ENCODE assay signal across 27 cellular contexts in the genomic region with DNA sequence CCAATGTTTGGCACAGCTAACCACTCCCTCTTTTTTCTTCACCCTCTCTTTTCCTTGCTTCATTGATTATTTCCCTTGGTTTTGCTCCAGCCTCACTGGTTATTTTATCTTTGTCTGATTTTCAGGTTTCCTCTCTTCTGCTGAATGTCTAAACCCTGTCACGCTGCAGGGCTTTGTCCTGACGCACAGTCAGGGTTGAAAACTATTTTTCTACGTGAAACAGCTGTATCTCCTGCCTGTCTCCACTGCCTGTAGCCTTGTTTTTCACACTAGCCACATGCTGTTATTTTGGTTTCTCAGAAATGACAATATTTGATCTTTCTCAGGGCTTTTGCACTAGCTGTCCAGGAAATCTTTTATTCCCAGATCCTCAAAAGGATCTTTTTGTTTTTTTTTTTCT.
DNase-seq lines count a peak whose midpoint lies in the region; TF ChIP-seq lines count a peak whose summit lies in the region.
"Had no signal": no experiment of that assay in that cellular context is flagged by ENCODE, and none has a peak within 500 bp of the region (broad histone marks: within the 10 kb centered on the region; RNA-seq: fewer than 3 reads in every experiment).

No MANE protein-coding gene starts in this region.

- no peak for DNase-seq in osteoblast (ENCODE audit: insufficient read length, low spot score, missing footprints)
- DNase-seq in T-helper 9 cell, result no peak
- DNase-seq in AG08396 (ENCODE audit: low spot score), result no peak
- no peak for DNase-seq in effector CD4-positive, alpha-beta T cell
- DNase-seq in activated CD8-positive, alpha-beta memory T cell treated with anti-CD3 and anti-CD28 coated beads for 24 hours, result no peak
- DNase-seq: activated CD4-positive, alpha-beta memory T cell treated with anti-CD3 and anti-CD28 coated beads, Interleukin-2, amount 10 ng/mL, durations not matched to agents 7 days and 5 days; activated naive CD4-positive, alpha-beta T cell treated with anti-CD3 and anti-CD28 coated beads, Interleukin-2, amount 10 ng/mL, durations not matched to agents 7 days and 5 days; adrenal gland; AML-193; body of pancreas; CD8-positive, alpha-beta T cell; cerebellar nuclear complex; left ventricle myocardium inferior; mesendoderm; MM.1S; NCI-H1105 treated with DMSO at 0.1 percent for 48 hours; NCI-H1930; NCI-H2171 treated with DMSO at 0.1 percent for 48 hours; NCI-H510A treated with DMSO at 0.1 percent for 48 hours; PC-9; stimulated activated naive B cell treated with anti-CD40 and anti-IgM and Interleukin-4, amounts not matched to agents 10 μg/mL and 1 μg/mL and 100 μg/mL, for 72 hours; testis had no signal

- H3K4me2 ChIP-seq in BLaER1 (peak overlapping the region; percentile 3; the same call in 1 of the 2 replicates), osteoblast (ENCODE audit: insufficient read depth, low read length) (no peak overlapping the region)
- H3K4me2 ChIP-seq: PC-9 had no signal

- no peak overlapping the region for H3K27ac ChIP-seq in BLaER1
- H3K27ac ChIP-seq in cingulate gyrus (ENCODE audit: low read depth, low read length), result peak overlapping the region; percentile 48
- H3K27ac ChIP-seq in layer of hippocampus (ENCODE audit: low read depth, low read length), result peak overlapping the region; percentile 50
- H3K27ac ChIP-seq in osteoblast (ENCODE audit: low read depth, low read length), result no peak overlapping the region
- H3K27ac ChIP-seq: adrenal gland, body of pancreas, epithelial cell of prostate, left ventricle myocardium inferior, PC-9, testis, vagina had no signal

- H3K79me2 ChIP-seq in osteoblast (ENCODE audit: insufficient read depth, low read length), result no peaks in the 10 kb centered on the region

- H3K4me1 ChIP-seq in BLaER1 (peaks cover 15% of the 10 kb centered on the region), osteoblast (ENCODE audit: insufficient read depth, low read length) (no peaks in the 10 kb centered on the region)
- H3K4me1 ChIP-seq: adrenal gland, body of pancreas, left ventricle myocardium inferior, testis, vagina had no signal

- H3K27me3 ChIP-seq in BLaER1 (no peaks in the 10 kb centered on the region), layer of hippocampus (ENCODE audit: control insufficient read depth, insufficient read depth, low read length) (no peaks in the 10 kb centered on the region), osteoblast (ENCODE audit: insufficient read depth, low read length) (no peaks in the 10 kb centered on the region)
- H3K27me3 ChIP-seq: adrenal gland, body of pancreas, testis, vagina had no signal

- TF ChIP-seq CTCF in osteoblast (IDR thresholded peaks at IDR 0.05; ENCODE audit: extremely low read depth, low read depth, low read length), result no peak

- H3K9ac ChIP-seq in BLaER1, result no peak overlapping the region

- no peaks in the 10 kb centered on the region for H4K20me1 ChIP-seq in BLaER1
- no peaks in the 10 kb centered on the region for H4K20me1 ChIP-seq in osteoblast (ENCODE audit: insufficient read depth, low read length)

- no peak overlapping the region for H3K4me3 ChIP-seq in BLaER1
- H3K4me3 ChIP-seq in osteoblast (ENCODE audit: insufficient read depth, low read length), result no peak overlapping the region
- H3K4me3 ChIP-seq: adrenal gland, body of pancreas, left ventricle myocardium inferior, PC-9, testis, vagina had no signal

- no peaks in the 10 kb centered on the region for H3K36me3 ChIP-seq in BLaER1
- H3K36me3 ChIP-seq in osteoblast (ENCODE audit: insufficient read depth, low read length), result no peaks in the 10 kb centered on the region
- H3K36me3 ChIP-seq: adrenal gland, left ventricle myocardium inferior, vagina had no signal

- no peaks in the 10 kb centered on the region for H3K9me3 ChIP-seq in BLaER1
- no peaks in the 10 kb centered on the region for H3K9me3 ChIP-seq in osteoblast (ENCODE audit: low read depth, low read length)
- H3K9me3 ChIP-seq: adrenal gland, body of pancreas, left ventricle myocardium inferior, testis, vagina had no signal

- H2AFZ ChIP-seq in osteoblast (ENCODE audit: low read length), result peak overlapping the region; percentile 29
- H2AFZ ChIP-seq: PC-9 had no signal

Comparison
In these comparisons a context has a peak if more than half of its experiments do, and no peak if none do; other contexts are left out.
1. H3K27ac ChIP-seq: peak in cingulate gyrus (single experiment) and layer of hippocampus (single experiment); none in BLaER1 (single experiment) and osteoblast (single experiment).